Comparison of ENCODE assay signal across 9 cellular contexts in genomic region chr6:27772261-27773001, GRCh38.
DNase-seq lines count a peak whose midpoint lies in the region; ATAC-seq and TF ChIP-seq lines count a peak whose summit lies in the region.
"Had no signal": no experiment of that assay in that cellular context is flagged by ENCODE, and none has a peak within 500 bp of the region (broad histone marks: within the 10 kb centered on the region; RNA-seq: fewer than 3 reads in every experiment).

No MANE protein-coding gene starts in this region.

- H3K9me3 Mint-ChIP-seq in CD8-positive, alpha-beta memory T cell = no peaks in the 10 kb centered on the region
- no peaks in the 10 kb centered on the region for H3K9me3 Mint-ChIP-seq in activated naive CD4-positive, alpha-beta T cell treated with anti-CD3 and anti-CD28 coated beads for 36 hours
- no peaks in the 10 kb centered on the region for H3K9me3 Mint-ChIP-seq in type B pancreatic cell
- H3K9me3 Mint-ChIP-seq: activated naive CD4-positive, alpha-beta T cell treated with anti-CD3 and anti-CD28 coated beads, Interleukin-2, amount 50 U/mL, for 24 hours had no signal

- intact Hi-C loops in activated naive CD4-positive, alpha-beta T cell treated with anti-CD3 and anti-CD28 coated beads for 36 hours (cut with micrococcal nuclease) = loop anchor here (1.0 to 2.0 kb wide), 2 partner anchors 16 to 123 kb away; no protein-coding TSS in a partner anchor
- intact Hi-C loops in Right ventricle myocardium inferior (cut with DNase I) = loop anchor here (1.0 kb wide), 1 partner anchor 123 kb away; no protein-coding TSS in a partner anchor

- peak overlapping the region; percentile 57 for H3K27ac ChIP-seq in CD8-positive, alpha-beta memory T cell (ENCODE audit: low read depth, low read length)
- H3K27ac ChIP-seq in SJSA1 = no peak overlapping the region
- no peak overlapping the region for H3K27ac ChIP-seq in parathyroid adenoma

- no peaks in the 10 kb centered on the region for H3K9me3 ChIP-seq in CD8-positive, alpha-beta memory T cell (ENCODE audit: low read length)
- H3K9me3 ChIP-seq in SJSA1 (replicated peaks) = no peaks in the 10 kb centered on the region
- no peaks in the 10 kb centered on the region for H3K9me3 ChIP-seq in parathyroid adenoma (ENCODE audit: control insufficient read depth, low read length)

- H3K36me3 ChIP-seq in CD8-positive, alpha-beta memory T cell (ENCODE audit: insufficient read depth, low read length) = no peaks in the 10 kb centered on the region
- H3K36me3 ChIP-seq in SJSA1 (no peaks in the 10 kb centered on the region), parathyroid adenoma (ENCODE audit: control insufficient read depth, insufficient read depth, low read length) (no peaks in the 10 kb centered on the region)

- TF ChIP-seq CTCF in parathyroid adenoma (IDR thresholded peaks at IDR 0.05) = peak; percentile 94
- peak; percentile 95 for TF ChIP-seq CTCF in type B pancreatic cell (conservative IDR thresholded peaks at IDR 0.05)

- peak overlapping the region in 4 of 7 donors; percentile 41 to 68 (median 54) for H3K4me3 Mint-ChIP-seq in CD8-positive, alpha-beta memory T cell
- no peak overlapping the region for H3K4me3 Mint-ChIP-seq in activated naive CD4-positive, alpha-beta T cell treated with anti-CD3 and anti-CD28 coated beads for 36 hours
- peak overlapping the region; percentile 83 for H3K4me3 Mint-ChIP-seq in type B pancreatic cell
- H3K4me3 Mint-ChIP-seq: activated naive CD4-positive, alpha-beta T cell treated with anti-CD3 and anti-CD28 coated beads, Interleukin-2, amount 50 U/mL, for 24 hours had no signal

- peaks cover 7 to 10% (median 8%) of the 10 kb centered on the region in 3 donors for H3K4me1 Mint-ChIP-seq in CD8-positive, alpha-beta memory T cell
- peaks cover 6% of the 10 kb centered on the region for H3K4me1 Mint-ChIP-seq in activated naive CD4-positive, alpha-beta T cell treated with anti-CD3 and anti-CD28 coated beads for 36 hours (ENCODE audit: low read depth)
- H3K4me1 Mint-ChIP-seq in type B pancreatic cell (ENCODE audit: unreplicated experiment) = peaks cover 10% of the 10 kb centered on the region

- H3K27ac Mint-ChIP-seq in CD8-positive, alpha-beta memory T cell = peak overlapping the region in 4 of 8 donors; percentile 29 to 78 (median 51)
- no peak overlapping the region for H3K27ac Mint-ChIP-seq in activated naive CD4-positive, alpha-beta T cell treated with anti-CD3 and anti-CD28 coated beads for 36 hours
- peak overlapping the region; percentile 55 for H3K27ac Mint-ChIP-seq in type B pancreatic cell
- H3K27ac Mint-ChIP-seq: activated naive CD4-positive, alpha-beta T cell treated with anti-CD3 and anti-CD28 coated beads, Interleukin-2, amount 50 U/mL, for 24 hours had no signal

- H3K9ac ChIP-seq in parathyroid adenoma = no peak overlapping the region

- H3K4me1 ChIP-seq in CD8-positive, alpha-beta memory T cell (ENCODE audit: insufficient read depth, low read length) = peaks cover 5% of the 10 kb centered on the region
- H3K4me1 ChIP-seq in SJSA1 (replicated peaks) (no peaks in the 10 kb centered on the region), parathyroid adenoma (no peaks in the 10 kb centered on the region)

- POLR2A ChIA-PET in CD8-positive, alpha-beta memory T cell (lab: Charles Lee) = interaction anchor here (0.6 to 1.6 kb wide), 6 partner anchors 23 to 638 kb away, joined by 3 to 9 read pairs (median 4); a partner anchor contains a TSS

- H3K36me3 Mint-ChIP-seq in CD8-positive, alpha-beta memory T cell = no peaks in the 10 kb centered on the region
- no peaks in the 10 kb centered on the region for H3K36me3 Mint-ChIP-seq in activated naive CD4-positive, alpha-beta T cell treated with anti-CD3 and anti-CD28 coated beads for 36 hours (ENCODE audit: low read depth)
- no peaks in the 10 kb centered on the region for H3K36me3 Mint-ChIP-seq in type B pancreatic cell
- H3K36me3 Mint-ChIP-seq: activated naive CD4-positive, alpha-beta T cell treated with anti-CD3 and anti-CD28 coated beads, Interleukin-2, amount 50 U/mL, for 24 hours had no signal

- H3K4me2 ChIP-seq in parathyroid adenoma (ENCODE audit: low read length) = peak overlapping the region; percentile 53

- CTCF ChIA-PET in CD8-positive, alpha-beta memory T cell (lab: Charles Lee) = interaction anchor here (0.7 to 5.4 kb wide), 42 partner anchors 9 to 706 kb away, joined by 3 to 122 read pairs (median 5); a partner anchor contains a TSS
- CTCF ChIA-PET in activated naive CD4-positive, alpha-beta T cell treated with anti-CD3 and anti-CD28 coated beads for 36 hours (lab: Charles Lee) = interaction anchor here (0.5 to 3.5 kb wide), 24 partner anchors 9 to 617 kb away, joined by 3 to 38 read pairs (median 5); partner anchors contain the start of gene POM121L2

- no peak overlapping the region for H3K4me3 ChIP-seq in CD8-positive, alpha-beta memory T cell (ENCODE audit: low read length)
- H3K4me3 ChIP-seq in SJSA1 (no peak overlapping the region), parathyroid adenoma (ENCODE audit: low read depth, low read length) (peak overlapping the region; percentile 28)

- peaks cover 19 to 32% of the 10 kb centered on the region in 2 donors for H3K27me3 Mint-ChIP-seq in CD8-positive, alpha-beta memory T cell
- peaks cover 16% of the 10 kb centered on the region for H3K27me3 Mint-ChIP-seq in activated naive CD4-positive, alpha-beta T cell treated with anti-CD3 and anti-CD28 coated beads for 36 hours (ENCODE audit: low read depth)
- peaks cover 36% of the 10 kb centered on the region for H3K27me3 Mint-ChIP-seq in type B pancreatic cell

- H3K79me2 ChIP-seq in parathyroid adenoma = no peaks in the 10 kb centered on the region

- peak; percentile 75 to 87 (median 80) for DNase-seq in CD8-positive, alpha-beta memory T cell
- DNase-seq in M059J (ENCODE audit: low read depth) (peak; percentile 84), SJSA1 (ENCODE audit: low read depth in 1 of 2, low spot score in 2 of 2) (peak; percentile 35 to 71), Right ventricle myocardium inferior (ENCODE audit: missing footprints) (peak; percentile 94), type B pancreatic cell (ENCODE audit: extremely low spot score, unreplicated experiment) (peak; percentile 88)
- peak; percentile 92 for DNase-seq in activated naive CD4-positive, alpha-beta T cell treated with anti-CD3 and anti-CD28 coated beads for 36 hours

- H2AFZ ChIP-seq in parathyroid adenoma = peak overlapping the region; percentile 73

- no peaks in the 10 kb centered on the region for H3K27me3 ChIP-seq in CD8-positive, alpha-beta memory T cell (ENCODE audit: insufficient read depth, low read length, poor library complexity, severe bottlenecking)
- H3K27me3 ChIP-seq in SJSA1 (replicated peaks) (no peaks in the 10 kb centered on the region), parathyroid adenoma (ENCODE audit: control insufficient read depth, insufficient read depth, low read length) (no peaks in the 10 kb centered on the region)

- peak; percentile 78 for ATAC-seq in GM21717 (IDR thresholded peaks at IDR 0.05; ENCODE audit: unreplicated experiment)
- ATAC-seq in Right ventricle myocardium inferior = peak; percentile 81
